17 cellular contexts compared by ENCODE assay signal in the genomic region with DNA sequence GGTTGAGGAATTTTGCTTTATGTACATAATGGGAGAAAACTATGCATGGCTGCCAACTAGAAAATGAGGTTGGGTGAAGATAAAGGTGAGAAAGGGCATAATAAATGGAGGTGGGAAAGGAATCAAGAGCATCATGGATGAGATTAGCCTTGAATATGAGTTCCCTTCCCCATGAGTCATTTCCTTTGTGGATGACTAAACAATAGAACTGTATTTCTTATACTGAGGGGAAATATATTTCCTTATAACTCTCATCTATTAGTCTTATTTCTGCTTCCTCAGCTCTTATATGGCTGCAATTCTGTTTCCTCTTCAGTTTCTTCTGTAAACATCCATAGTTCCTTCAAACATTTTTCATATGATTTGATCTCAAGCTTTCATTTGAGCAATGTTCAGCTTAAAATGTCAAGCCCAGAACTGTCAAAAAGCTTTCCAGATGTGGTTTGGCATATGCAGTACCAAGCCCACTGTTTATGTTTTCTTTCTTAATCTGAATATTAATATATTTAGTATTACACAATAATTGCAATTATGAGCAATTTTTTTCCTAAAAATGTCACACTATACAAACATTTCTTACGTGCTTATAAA.
DNase-seq lines count a peak whose midpoint lies in the region; ATAC-seq, FAIRE-seq and TF ChIP-seq lines count a peak whose summit lies in the region.
"Had no signal": no experiment of that assay in that cellular context is flagged by ENCODE, and none has a peak within 500 bp of the region (broad histone marks: within the 10 kb centered on the region; RNA-seq: fewer than 3 reads in every experiment).

No MANE protein-coding gene starts in this region.

- TF ChIP-seq CTCF in PC-9 (conservative IDR thresholded peaks at IDR 0.05), result no peak
- TF ChIP-seq CTCF in endothelial cell of umbilical vein (IDR thresholded peaks at IDR 0.05; ENCODE audit: extremely low read depth in 1 of 2, insufficient read depth in 1 of 2, low read depth in 1 of 2, low read length in 2 of 2), result no peak
- no peak for TF ChIP-seq CTCF in smooth muscle cell (IDR thresholded peaks at IDR 0.05; ENCODE audit: borderline replicate concordance, insufficient read depth, poor library complexity, severe bottlenecking)
- no peak for TF ChIP-seq CTCF in WERI-Rb-1 (IDR thresholded peaks at IDR 0.05; ENCODE audit: low read depth, low read length)
- no peak for TF ChIP-seq CTCF in gastrocnemius medialis (IDR thresholded peaks at IDR 0.05 in 4 of 5, conservative IDR thresholded peaks at IDR 0.05 in 1 of 5)

- no peaks in the 10 kb centered on the region for H3K9me2 ChIP-seq in PC-9 (ENCODE audit: insufficient read depth)

- H3K27me3 ChIP-seq in PC-9 (ENCODE audit: insufficient read depth, low read depth), result no peaks in the 10 kb centered on the region
- peaks cover 0 to 11% of the 10 kb centered on the region in 2 experiments for H3K27me3 ChIP-seq in endothelial cell of umbilical vein (ENCODE audit: control insufficient read depth in 2 of 2, insufficient read depth in 2 of 2, low read length in 2 of 2)
- H3K27me3 ChIP-seq in smooth muscle cell (ENCODE audit: low read depth), result no peaks in the 10 kb centered on the region
- H3K27me3 ChIP-seq in WERI-Rb-1 (ENCODE audit: insufficient read depth, low read depth, severe bottlenecking), result peaks cover 36% of the 10 kb centered on the region
- no peaks in the 10 kb centered on the region for H3K27me3 ChIP-seq in gastrocnemius medialis
- H3K27me3 ChIP-seq: SJCRH30 had no signal

- POLR2A ChIA-PET in PC-9 (lab: Charles Lee; ENCODE audit: unreplicated experiment) (no interaction called here), endothelial cell of umbilical vein (lab: Charles Lee) (no interaction called here)

- dilution Hi-C loops in endothelial cell of umbilical vein (cut with MboI; ENCODE audit: extremely low pct_ligation_motif_present, low sequenced_read_pairs), result no loop called here

- H3K79me2 ChIP-seq in PC-9 (ENCODE audit: low read depth) (no peaks in the 10 kb centered on the region), endothelial cell of umbilical vein (ENCODE audit: control insufficient read depth, insufficient read depth, low read length) (no peaks in the 10 kb centered on the region), smooth muscle cell (ENCODE audit: low read depth) (no peaks in the 10 kb centered on the region)

- no peaks in the 10 kb centered on the region for H4K20me1 ChIP-seq in PC-9 (ENCODE audit: insufficient read depth)
- H4K20me1 ChIP-seq in endothelial cell of umbilical vein (replicated peaks; ENCODE audit: control insufficient read depth, extremely low read depth, insufficient read depth, low read length), result no peaks in the 10 kb centered on the region
- no peaks in the 10 kb centered on the region for H4K20me1 ChIP-seq in smooth muscle cell (ENCODE audit: low read depth)

- H3K9me1 ChIP-seq in endothelial cell of umbilical vein (replicated peaks; ENCODE audit: control insufficient read depth, extremely low read depth, insufficient read depth, low read length), result no peaks in the 10 kb centered on the region

- FAIRE-seq in endothelial cell of umbilical vein (lab: Jason Lieb, UNC), result peak; percentile 90
- FAIRE-seq: D721Med had no signal

- no peak overlapping the region for H3K9ac ChIP-seq in endothelial cell of umbilical vein (replicated peaks; ENCODE audit: extremely low read depth, insufficient read depth, low read length)
- H3K9ac ChIP-seq in smooth muscle cell (ENCODE audit: low read depth), result no peak overlapping the region

- H3K9me3 ChIP-seq in PC-9 (ENCODE audit: insufficient read depth, low read depth) (no peaks in the 10 kb centered on the region), endothelial cell of umbilical vein (replicated peaks; ENCODE audit: control insufficient read depth, insufficient read depth, low read length) (no peaks in the 10 kb centered on the region), smooth muscle cell (replicated peaks; ENCODE audit: low read depth) (no peaks in the 10 kb centered on the region), WERI-Rb-1 (ENCODE audit: severe bottlenecking) (no peaks in the 10 kb centered on the region), gastrocnemius medialis (no peaks in the 10 kb centered on the region)
- H3K9me3 ChIP-seq: SJCRH30 had no signal

- BruUV-seq in PC-9 (replicated peaks; lab: Mats Ljungman, UMichigan) (no TSS peak), endothelial cell of umbilical vein (replicated peaks; lab: Mats Ljungman, UMichigan) (no TSS peak)

- no peak overlapping the region for H2AFZ ChIP-seq in PC-9
- no peak overlapping the region for H2AFZ ChIP-seq in endothelial cell of umbilical vein (ENCODE audit: low read depth, low read length)
- H2AFZ ChIP-seq in smooth muscle cell (ENCODE audit: low read depth), result no peak overlapping the region

- H3K4me1 ChIP-seq in PC-9 (replicated peaks; ENCODE audit: insufficient read depth) (peaks cover 14% of the 10 kb centered on the region; the same call in 1 of the 2 replicates), endothelial cell of umbilical vein (ENCODE audit: control insufficient read depth, extremely low read depth, insufficient read depth, low read length) (peaks cover 10% of the 10 kb centered on the region), smooth muscle cell (ENCODE audit: low read depth) (peaks cover 31% of the 10 kb centered on the region), gastrocnemius medialis (no peaks in the 10 kb centered on the region)
- H3K4me1 ChIP-seq: SJCRH30 had no signal

- ATAC-seq in gastrocnemius medialis, result no peak

- H3K4me3 ChIP-seq in PC-9, result no peak overlapping the region
- no peak overlapping the region for H3K4me3 ChIP-seq in endothelial cell of umbilical vein (replicated peaks in 1 of 3; ENCODE audit: insufficient read depth in 1 of 3, low read depth in 1 of 3, low read length in 3 of 3)
- H3K4me3 ChIP-seq in smooth muscle cell, result no peak overlapping the region
- no peak overlapping the region for H3K4me3 ChIP-seq in WERI-Rb-1 (ENCODE audit: low read depth, low read length)
- no peak overlapping the region for H3K4me3 ChIP-seq in gastrocnemius medialis
- H3K4me3 ChIP-seq: SJCRH30 had no signal

- in situ Hi-C loops in gastrocnemius medialis (cut with MboI; ENCODE audit: low sequenced_read_pairs in 4 of 4), result no loop called here

- H3F3A ChIP-seq in PC-9 (ENCODE audit: insufficient read depth, low read depth), result no peaks in the 10 kb centered on the region; the same call in 1 of the 2 replicates
- H3F3A ChIP-seq in smooth muscle cell (ENCODE audit: low read depth), result peaks cover 14% of the 10 kb centered on the region

- H3K4me2 ChIP-seq in PC-9, result no peak overlapping the region
- H3K4me2 ChIP-seq in endothelial cell of umbilical vein (ENCODE audit: insufficient read depth, low read length), result no peak overlapping the region
- H3K4me2 ChIP-seq in smooth muscle cell, result no peak overlapping the region

- intact Hi-C loops in PC-9 (cut with micrococcal nuclease; ENCODE audit: unreplicated experiment), result loop anchor here (5.0 kb wide), 1 partner anchor 75 kb away; no protein-coding TSS in a partner anchor
- intact Hi-C loops in endothelial cell of umbilical vein (cut with micrococcal nuclease), result loop anchor here (2.0 kb wide), 1 partner anchor 34 kb away; no protein-coding TSS in a partner anchor
- intact Hi-C loops in gastrocnemius medialis (cut with DNase I; ENCODE audit: low total_unique reads), result no loop called here

- H3K27ac ChIP-seq in PC-9 (peak overlapping the region; percentile 55; the same call in 1 of the 2 replicates), endothelial cell of umbilical vein (ENCODE audit: insufficient read depth, low read depth, low read length) (no peak overlapping the region), smooth muscle cell (ENCODE audit: low read depth) (peak overlapping the region; percentile 96), WERI-Rb-1 (no peak overlapping the region), gastrocnemius medialis (no peak overlapping the region)
- H3K27ac ChIP-seq: SJCRH30, VCaP had no signal

- CTCF ChIA-PET in PC-9 (lab: Charles Lee), result no interaction called here
- CTCF ChIA-PET in endothelial cell of umbilical vein (lab: Charles Lee), result interaction anchor here (0.7 to 1.6 kb wide), 3 partner anchors 10 to 422 kb away, joined by 3 to 4 read pairs (median 3); a partner anchor contains a TSS

- no peak for TF ChIP-seq POLR2A in endothelial cell of umbilical vein (IDR thresholded peaks at IDR 0.05; ENCODE audit: low read depth, low read length)
- no peak for TF ChIP-seq POLR2A in gastrocnemius medialis (IDR thresholded peaks at IDR 0.05)

- DNase-seq in NOMO-1 treated with DMSO at 0.1 percent for 48 hours (lab: John Stamatoyannopoulos, UW; ENCODE audit: unreplicated experiment) (peak; percentile 21), NOMO-1 treated with dmso at 0.1 percent for 144 hours (lab: John Stamatoyannopoulos, UW; ENCODE audit: unreplicated experiment) (no peak), PC-9 (peak in 1 of 2 experiments; percentile 3), endothelial cell of umbilical vein (ENCODE audit: low read depth, low spot score) (peak; percentile 61), smooth muscle cell (lab: John Stamatoyannopoulos, UW; ENCODE audit: unreplicated experiment) (no peak), WERI-Rb-1 (no peak), NK-92 (lab: John Stamatoyannopoulos, UW; ENCODE audit: unreplicated experiment) (no peak), gastrocnemius medialis (no peak)
- DNase-seq: 8988T; activated gamma-delta T cell treated with Interleukin-2 at 50 U/mL for 16 hours; mesendoderm; NCI-H146; NCI-H774; SJCRH30; stimulated activated CD4-positive, alpha-beta T cell treated with anti-CD3 and anti-CD28 coated beads, Interleukin-12 subunit alpha, Interleukin-12 subunit beta, amount 100 ng/mL, for 4 hours had no signal

- no peaks in the 10 kb centered on the region for H3K36me3 ChIP-seq in PC-9 (ENCODE audit: low read depth)
- H3K36me3 ChIP-seq in endothelial cell of umbilical vein (ENCODE audit: control insufficient read depth in 2 of 2, extremely low read depth in 1 of 2, insufficient read depth in 2 of 2, low read length in 2 of 2), result no peaks in the 10 kb centered on the region
- H3K36me3 ChIP-seq in smooth muscle cell (ENCODE audit: low read depth), result no peaks in the 10 kb centered on the region
- no peaks in the 10 kb centered on the region for H3K36me3 ChIP-seq in WERI-Rb-1
- no peaks in the 10 kb centered on the region for H3K36me3 ChIP-seq in gastrocnemius medialis
- H3K36me3 ChIP-seq: SJCRH30 had no signal

- 32% methylated on average over 1 of the region's 1 CpG for whole genome bisulfite sequencing in smooth muscle cell (ENCODE audit: low lambda C conversion rate)

TF ChIP-seq in endothelial cell of umbilical vein, 7 proteins besides CTCF, POLR2A, EP300 and RAD21:
- TF ChIP-seq, protein P1, sequence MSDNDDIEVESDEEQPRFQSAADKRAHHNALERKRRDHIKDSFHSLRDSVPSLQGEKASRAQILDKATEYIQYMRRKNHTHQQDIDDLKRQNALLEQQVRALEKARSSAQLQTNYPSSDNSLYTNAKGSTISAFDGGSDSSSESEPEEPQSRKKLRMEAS (IDR thresholded peaks at IDR 0.05; ENCODE audit: insufficient read depth, insufficient read length), result no peak
- TF ChIP-seq JUN (IDR thresholded peaks at IDR 0.05; ENCODE audit: borderline replicate concordance, insufficient read depth, insufficient read length, low read depth), result peak; percentile 64
- TF ChIP-seq GATA2 (IDR thresholded peaks at IDR 0.05; ENCODE audit: insufficient read depth, insufficient read length, low read depth, low read length), result peak; percentile 53
- TF ChIP-seq FOS (IDR thresholded peaks at IDR 0.05; ENCODE audit: borderline replicate concordance, insufficient read depth, low read length), result peak; percentile 63

Comparison
In these comparisons a context has a peak if more than half of its experiments do, and no peak if none do; other contexts are left out.
1. DNase-seq: peak in NOMO-1 treated with DMSO at 0.1 percent for 48 hours (single experiment) and endothelial cell of umbilical vein (single experiment); none in NOMO-1 treated with dmso at 0.1 percent for 144 hours (single experiment), smooth muscle cell (single experiment), WERI-Rb-1 (single experiment), NK-92 (single experiment) and gastrocnemius medialis (0 of 2).
2. H3K27ac ChIP-seq: peak in PC-9 (single experiment) and smooth muscle cell (single experiment); none in endothelial cell of umbilical vein (single experiment), WERI-Rb-1 (single experiment) and gastrocnemius medialis (0 of 4).